In genomic region chr10:3362415-3362814, GRCh38 we compare ENCODE assay signal across 28 cellular contexts.
"Had no signal": no experiment of that assay in that cellular context is flagged by ENCODE, and none has a peak within 500 bp of the region (broad histone marks: within the 10 kb centered on the region; RNA-seq: fewer than 3 reads in every experiment).

No MANE protein-coding gene starts in this region.

- H3K4me1 Mint-ChIP-seq: natural killer cell, neural progenitor cell had no signal

- H3K27me3 Mint-ChIP-seq: progenitor cell of endocrine pancreas; stimulated activated memory B cell treated with anti-CD40 and anti-IgM and Interleukin-4, amounts not matched to agents 10 μg/mL and 1 μg/mL and 100 μg/mL, for 72 hours had no signal

- H3K9me3 ChIP-seq: ovary, psoas muscle, right lobe of liver, thoracic aorta, thyroid gland, vagina had no signal

- H3K36me3 Mint-ChIP-seq: natural killer cell, neural progenitor cell had no signal

- ATAC-seq: naive thymus-derived CD4-positive, alpha-beta T cell; natural killer cell; psoas muscle; right cardiac atrium; right lobe of liver; stimulated activated memory B cell treated with anti-CD40 and anti-IgM and Interleukin-4, amounts not matched to agents 10 μg/mL and 1 μg/mL and 100 μg/mL, for 72 hours had no signal

- H3K4me3 Mint-ChIP-seq: naive thymus-derived CD4-positive, alpha-beta T cell; natural killer cell; nephron; neural progenitor cell; stimulated activated memory B cell treated with anti-CD40 and anti-IgM and Interleukin-4, amounts not matched to agents 10 μg/mL and 1 μg/mL and 100 μg/mL, for 72 hours; stimulated activated naive CD8-positive, alpha-beta T cell treated with anti-CD3 and anti-CD28 coated beads, Interleukin-15, Interleukin-2, amounts not matched to agents 100 ng/mL and 50 ng/mL, for 24 hours had no signal

- DNase-seq: naive thymus-derived CD4-positive, alpha-beta T cell; natural killer cell; occipital lobe; ovary; posterior cingulate gyrus; psoas muscle; right cardiac atrium; right lobe of liver; sigmoid colon; small intestine; stimulated activated CD4-positive, alpha-beta T cell treated with anti-CD3 and anti-CD28 coated beads, Interleukin-15, amount 100 ng/mL, for 24 hours; stimulated activated CD4-positive, alpha-beta T cell treated with anti-CD3 and anti-CD28 coated beads, Interleukin-2, amount 100 ng/mL, for 24 hours; stimulated activated CD4-positive, alpha-beta T cell treated with anti-CD3 and anti-CD28 coated beads, Interleukin-2, amount 100 ng/mL, for 48 hours; stimulated activated CD4-positive, alpha-beta T cell treated with anti-CD3 and anti-CD28 coated beads, Interleukin-4, amount 100 ng/mL, for 24 hours; stimulated activated naive CD4-positive, alpha-beta T cell; stomach; thyroid gland; trophoblast cell; upper lobe of left lung had no signal

- H3K27ac Mint-ChIP-seq: naive thymus-derived CD4-positive, alpha-beta T cell; natural killer cell; neural progenitor cell; progenitor cell of endocrine pancreas; stimulated activated memory B cell treated with anti-CD40 and anti-IgM and Interleukin-4, amounts not matched to agents 10 μg/mL and 1 μg/mL and 100 μg/mL, for 72 hours; stimulated activated naive CD8-positive, alpha-beta T cell treated with anti-CD3 and anti-CD28 coated beads, Interleukin-15, Interleukin-2, amounts not matched to agents 100 ng/mL and 50 ng/mL, for 24 hours had no signal

- H3K27me3 ChIP-seq: neural progenitor cell, ovary, right lobe of liver, sigmoid colon, stomach, thyroid gland, tibial nerve, upper lobe of left lung, vagina had no signal

- H3K27ac ChIP-seq: neural progenitor cell, ovary, parathyroid adenoma, psoas muscle, right lobe of liver, sigmoid colon, stomach, thoracic aorta, thyroid gland, tibial nerve, upper lobe of left lung, vagina had no signal
